ENCODE assay signal across 21 cellular contexts in genomic region chr6:165325609-165326008, GRCh38.
A peak's percentile ranks its signal among the peaks of the same experiment; 100 is the strongest.
DNase-seq lines count a peak whose midpoint lies in the region; TF ChIP-seq lines count a peak whose summit lies in the region.
"Had no signal": no experiment of that assay in that cellular context is flagged by ENCODE, and none has a peak within 500 bp of the region (broad histone marks: within the 10 kb centered on the region; RNA-seq: fewer than 3 reads in every experiment).

No MANE protein-coding gene starts in this region.

- H3K4me3 Mint-ChIP-seq in nephron progenitor cell, result no peak overlapping the region
- H3K4me3 Mint-ChIP-seq: B cell; CD4-positive, alpha-beta T cell; CD8-positive, alpha-beta T cell had no signal

- POLR2A ChIA-PET in HEK293T (lab: Yijun Ruan, JAX) (no interaction called here), RWPE1 (lab: Yijun Ruan, JAX; ENCODE audit: low non-redundant PET) (no interaction called here)

- no peak overlapping the region for H3K27ac ChIP-seq in RWPE1
- H3K27ac ChIP-seq: 22Rv1; BLaER1 treated with 17β-estradiol and CSF1 and Interleukin-3, amounts not matched to agents 10 nM and 100 nM; C4-2B had no signal

- no peak overlapping the region for H3K27ac Mint-ChIP-seq in nephron progenitor cell
- H3K27ac Mint-ChIP-seq: B cell; CD4-positive, alpha-beta T cell; CD8-positive, alpha-beta T cell had no signal

- H3K4me1 Mint-ChIP-seq in nephron progenitor cell, result no peaks in the 10 kb centered on the region
- H3K4me1 Mint-ChIP-seq: B cell had no signal

- peaks cover 33% of the 10 kb centered on the region for H3K9me3 Mint-ChIP-seq in nephron progenitor cell

- no peak overlapping the region for H3K4me3 ChIP-seq in epithelial cell of esophagus (ENCODE audit: low read length)
- H3K4me3 ChIP-seq: BLaER1 treated with 17β-estradiol and CSF1 and Interleukin-3, amounts not matched to agents 10 nM and 100 nM; GM12878 had no signal

- TF ChIP-seq CTCF in epithelial cell of esophagus (IDR thresholded peaks at IDR 0.05; ENCODE audit: insufficient read depth, low read depth, low read length, missing control alignments) (no peak), nephron progenitor cell (IDR thresholded peaks at IDR 0.05) (no peak), RWPE1 (conservative IDR thresholded peaks at IDR 0.05; ENCODE audit: low read depth) (no peak)

- H3K36me3 Mint-ChIP-seq in nephron progenitor cell (ENCODE audit: low read depth), result peaks cover 10% of the 10 kb centered on the region
- H3K36me3 Mint-ChIP-seq: CD8-positive, alpha-beta T cell had no signal

- CTCF ChIA-PET in HEK293T (lab: Yijun Ruan, JAX) (no interaction called here), RWPE1 (lab: Yijun Ruan, JAX) (no interaction called here)

- DNase-seq in Ammon's horn (ENCODE audit: low spot score), result peak; percentile 31
- DNase-seq in HEK293T (ENCODE audit: extremely low spot score), result peak; percentile 1
- DNase-seq in epithelial cell of esophagus (ENCODE audit: low read depth), result peak; percentile 18
- DNase-seq in putamen (ENCODE audit: low spot score), result peak; percentile 62
- no peak for DNase-seq in DMS153 treated with DMSO at 0.1 percent for 48 hours (lab: John Stamatoyannopoulos, UW; ENCODE audit: unreplicated experiment)
- DNase-seq in nephron progenitor cell, result no peak
- no peak for DNase-seq in NOMO-1 (lab: John Stamatoyannopoulos, UW; ENCODE audit: unreplicated experiment in 2 of 2)
- DNase-seq in RWPE1 (ENCODE audit: low spot score), result no peak
- DNase-seq: ACHN; Caco-2; Calu3; CD4-positive, alpha-beta T cell; CD8-positive, alpha-beta T cell; DMS53; DMS79 treated with DMSO at 0.1 percent for 48 hours; GDM1 had no signal

- H3K27me3 Mint-ChIP-seq in nephron progenitor cell (ENCODE audit: low read depth, poor library complexity), result peaks cover 7% of the 10 kb centered on the region
- H3K27me3 Mint-ChIP-seq: B cell; CD4-positive, alpha-beta T cell had no signal

TF ChIP-seq in HEK293T, 16 proteins besides CTCF, POLR2A, EP300 and RAD21:
- TF ChIP-seq PKNOX1 (IDR thresholded peaks at IDR 0.05), result no peak
- no peak for TF ChIP-seq FOXA1 (IDR thresholded peaks at IDR 0.05)
- no peak for TF ChIP-seq ZNF384 (IDR thresholded peaks at IDR 0.05)
- no peak for TF ChIP-seq LEF1 (IDR thresholded peaks at IDR 0.05; ENCODE audit: borderline replicate concordance)
- TF ChIP-seq CTBP1 (IDR thresholded peaks at IDR 0.05; ENCODE audit: borderline replicate concordance), result no peak
- TF ChIP-seq FOXK2 (IDR thresholded peaks at IDR 0.05), result no peak
- no peak for TF ChIP-seq L3MBTL2 (conservative IDR thresholded peaks at IDR 0.05)
- no peak for TF ChIP-seq HDGF (IDR thresholded peaks at IDR 0.05; ENCODE audit: borderline replicate concordance)

Comparison
In these comparisons a context has a peak if more than half of its experiments do, and no peak if none do; other contexts are left out.
1. DNase-seq: peak in Ammon's horn (single experiment), HEK293T (single experiment), epithelial cell of esophagus (single experiment) and putamen (single experiment); none in DMS153 treated with DMSO at 0.1 percent for 48 hours (single experiment), nephron progenitor cell (single experiment), NOMO-1 (0 of 2) and RWPE1 (single experiment).